Comparison of ENCODE assay signal across 1 cellular context in the genomic region with DNA sequence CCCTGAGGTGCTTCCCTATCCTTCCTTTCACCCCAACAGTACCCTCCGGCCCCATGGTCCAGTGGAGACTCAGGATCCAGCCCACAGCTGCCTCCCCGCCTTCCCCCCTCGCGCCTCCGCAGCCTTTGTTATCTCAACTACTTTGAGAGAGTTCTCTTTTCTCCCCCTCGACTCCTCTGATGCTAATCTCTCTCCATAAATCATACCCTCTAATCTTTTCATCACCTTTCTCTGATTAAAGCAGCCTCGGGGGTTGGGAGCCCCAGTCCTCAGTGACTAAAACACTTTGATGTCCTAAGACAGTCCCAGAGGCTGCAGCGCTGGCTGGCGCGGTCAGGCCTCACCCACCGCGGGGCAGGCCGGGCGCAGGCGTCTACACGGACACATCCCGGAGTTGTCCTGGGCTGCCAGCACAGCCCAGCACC.
TF ChIP-seq lines count a peak whose summit lies in the region.

No MANE protein-coding gene starts in this region.

TF ChIP-seq in K562, 482 proteins besides CTCF, POLR2A, EP300 and RAD21 (continued from another document):
- TF ChIP-seq ZC3H4 (CRISPR knock-in tag; IDR thresholded peaks at IDR 0.05; ENCODE audit: borderline replicate concordance): no peak
- TF ChIP-seq ZNF586 (CRISPR knock-in tag; conservative IDR thresholded peaks at IDR 0.05): no peak
- no peak for TF ChIP-seq ZNF764 (CRISPR knock-in tag; IDR thresholded peaks at IDR 0.05; ENCODE audit: low read depth)
- TF ChIP-seq, protein P1, sequence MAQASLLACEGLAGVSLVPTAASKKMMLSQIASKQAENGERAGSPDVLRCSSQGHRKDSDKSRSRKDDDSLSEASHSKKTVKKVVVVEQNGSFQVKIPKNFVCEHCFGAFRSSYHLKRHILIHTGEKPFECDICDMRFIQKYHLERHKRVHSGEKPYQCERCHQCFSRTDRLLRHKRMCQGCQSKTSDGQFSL (CRISPR knock-in tag; IDR thresholded peaks at IDR 0.05): no peak
- TF ChIP-seq, protein P1 (tag; IDR thresholded peaks at IDR 0.05): no peak; a peak in 1 of 4 replicates
- TF ChIP-seq ADNP (tag; IDR thresholded peaks at IDR 0.05): no peak
- TF ChIP-seq BRD9 (IDR thresholded peaks at IDR 0.05; ENCODE audit: low read depth, partially characterized antibody): no peak
- TF ChIP-seq ZNF76 (CRISPR knock-in tag; IDR thresholded peaks at IDR 0.05; ENCODE audit: borderline replicate concordance): no peak
- TF ChIP-seq, protein P2, sequence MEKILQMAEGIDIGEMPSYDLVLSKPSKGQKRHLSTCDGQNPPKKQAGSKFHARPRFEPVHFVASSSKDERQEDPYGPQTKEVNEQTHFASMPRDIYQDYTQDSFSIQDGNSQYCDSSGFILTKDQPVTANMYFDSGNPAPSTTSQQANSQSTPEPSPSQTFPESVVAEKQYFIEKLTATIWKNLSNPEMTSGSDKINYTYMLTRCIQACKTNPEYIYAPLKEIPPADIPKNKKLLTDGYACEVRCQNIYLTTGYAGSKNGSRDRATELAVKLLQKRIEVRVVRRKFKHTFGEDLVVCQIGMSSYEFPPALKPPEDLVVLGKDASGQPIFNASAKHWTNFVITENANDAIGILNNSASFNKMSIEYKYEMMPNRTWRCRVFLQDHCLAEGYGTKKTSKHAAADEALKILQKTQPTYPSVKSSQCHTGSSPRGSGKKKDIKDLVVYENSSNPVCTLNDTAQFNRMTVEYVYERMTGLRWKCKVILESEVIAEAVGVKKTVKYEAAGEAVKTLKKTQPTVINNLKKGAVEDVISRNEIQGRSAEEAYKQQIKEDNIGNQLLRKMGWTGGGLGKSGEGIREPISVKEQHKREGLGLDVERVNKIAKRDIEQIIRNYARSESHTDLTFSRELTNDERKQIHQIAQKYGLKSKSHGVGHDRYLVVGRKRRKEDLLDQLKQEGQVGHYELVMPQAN (IDR thresholded peaks at IDR 0.05; ENCODE audit: borderline replicate concordance): no peak
- TF ChIP-seq LARP7 (IDR thresholded peaks at IDR 0.05): no peak
- TF ChIP-seq HDAC3 (IDR thresholded peaks at IDR 0.05; ENCODE audit: borderline replicate concordance, partially characterized antibody): no peak
- no peak for TF ChIP-seq GATAD2B (IDR thresholded peaks at IDR 0.05; ENCODE audit: borderline replicate concordance)
